In genomic region chr19:43983544-43983911, GRCh38 we compare ENCODE assay signal across 8 cellular contexts. TPM values are rescaled to one million over a fixed set of nuclear protein-coding genes. Genes with fewer than 3 reads are reported as not detected.
DNase-seq lines count a peak whose midpoint lies in the region; ATAC-seq and TF ChIP-seq lines count a peak whose summit lies in the region.

No MANE protein-coding gene starts in this region.

- intact Hi-C loops in MCF 10A (cut with micrococcal nuclease) = loop anchor here (10.0 kb wide), 1 partner anchor 49 kb away; the partner anchor contains the start of gene ZNF45

- BruUV-seq in MCF 10A (replicated peaks; lab: Mats Ljungman, UMichigan) = no TSS peak

- H3K4me3 Mint-ChIP-seq in MCF 10A (ENCODE audit: unreplicated experiment) = peak overlapping the region; percentile 96

- ATAC-seq in DND-41 (ENCODE audit: insufficient read depth, low read depth) = peak; percentile 24; the same call in 2 of the 3 replicates
- peak; percentile 22 for ATAC-seq in HG03097 (IDR thresholded peaks at IDR 0.05; ENCODE audit: low FRiP score, unreplicated experiment)
- no peak for ATAC-seq in GM21360 (IDR thresholded peaks at IDR 0.05; ENCODE audit: unreplicated experiment)
- ATAC-seq in GM19395 (IDR thresholded peaks at IDR 0.05; ENCODE audit: unreplicated experiment) = no peak

- peaks cover 38% of the 10 kb centered on the region for H3K79me2 ChIP-seq in DND-41 (ENCODE audit: insufficient read depth, low read length)

- H3K4me2 ChIP-seq in DND-41 (ENCODE audit: insufficient read depth, low read length) = peak overlapping the region; percentile 91

- H3K4me1 ChIP-seq in DND-41 (ENCODE audit: insufficient read depth, low read length) (peaks cover 24% of the 10 kb centered on the region), neuron (ENCODE audit: insufficient read depth, low read length) (peaks cover 4% of the 10 kb centered on the region)

- H3K9me3 Mint-ChIP-seq in MCF 10A (ENCODE audit: unreplicated experiment) = peaks cover 3% of the 10 kb centered on the region

- H3K27me3 Mint-ChIP-seq in MCF 10A (ENCODE audit: insufficient read depth, unreplicated experiment) = no peaks in the 10 kb centered on the region

- H4K20me1 ChIP-seq in DND-41 (ENCODE audit: insufficient read depth, low read length) = no peaks in the 10 kb centered on the region

- H3K27me3 ChIP-seq in DND-41 (ENCODE audit: insufficient read depth, low read length, poor library complexity) = no peaks in the 10 kb centered on the region
- H3K27me3 ChIP-seq in neuron (ENCODE audit: insufficient read depth, low read length) = no peaks in the 10 kb centered on the region

- POLR2A ChIA-PET in MCF 10A (lab: Yijun Ruan, JAX) = interaction anchor here (0.8 to 3.3 kb wide), 5 partner anchors 16 to 229 kb away, joined by 3 to 20 read pairs (median 4); partner anchors contain the start of genes ZNF221, ZNF227 and ZNF230

- H3K36me3 Mint-ChIP-seq in MCF 10A (ENCODE audit: insufficient read depth, unreplicated experiment) = peaks cover 9% of the 10 kb centered on the region

- H3K9me3 ChIP-seq in DND-41 (ENCODE audit: insufficient read depth, low read length, severe bottlenecking) = no peaks in the 10 kb centered on the region
- no peaks in the 10 kb centered on the region for H3K9me3 ChIP-seq in neuron (ENCODE audit: low read length)

- H3K4me1 Mint-ChIP-seq in MCF 10A (ENCODE audit: insufficient read depth, unreplicated experiment) = no peaks in the 10 kb centered on the region

- peak overlapping the region; percentile 81 for H2AFZ ChIP-seq in DND-41 (ENCODE audit: low read depth, low read length)
- peak overlapping the region; percentile 36 for H2AFZ ChIP-seq in neuron (ENCODE audit: low read depth, low read length)

- DNase-seq in DND-41 (no peak), MCF 10A (ENCODE audit: unreplicated experiment) (no peak), DMS153 treated with DMSO at 0.1 percent for 48 hours (lab: John Stamatoyannopoulos, UW; ENCODE audit: unreplicated experiment) (no peak), NCI-H82 treated with DMSO at 0.1 percent for 48 hours (lab: John Stamatoyannopoulos, UW; ENCODE audit: unreplicated experiment) (no peak)

- CTCF ChIA-PET in MCF 10A (lab: Yijun Ruan, JAX) = interaction anchor here (0.8 kb wide), 1 partner anchor 33 kb away, joined by 3 read pairs; the partner anchor contains the start of gene ZNF221

- TF ChIP-seq CTCF in DND-41 (IDR thresholded peaks at IDR 0.05; ENCODE audit: borderline replicate concordance, extremely low read depth, low read length, poor library complexity, severe bottlenecking) (no peak), MCF 10A (IDR thresholded peaks at IDR 0.05; ENCODE audit: unreplicated experiment) (no peak)

- H3K36me3 ChIP-seq in DND-41 (ENCODE audit: insufficient read depth, low read length) (peaks cover 3% of the 10 kb centered on the region; the same call in 1 of the 2 replicates), neuron (ENCODE audit: insufficient read depth, low read length) (no peaks in the 10 kb centered on the region)

- H3K27ac Mint-ChIP-seq in MCF 10A (ENCODE audit: low read depth, unreplicated experiment) = peak overlapping the region; percentile 82

- H3K4me3 ChIP-seq in DND-41 (ENCODE audit: low read depth in 1 of 2, low read length in 2 of 2) (peak overlapping the region; percentile 33 to 73; a peak in 3 of 4 replicates), neuron (ENCODE audit: low read length) (peak overlapping the region; percentile 80)

- peak overlapping the region; percentile 82 for H3K27ac ChIP-seq in DND-41 (ENCODE audit: low read length)

- peak overlapping the region; percentile 86 for H3K9ac ChIP-seq in DND-41 (ENCODE audit: low read depth, low read length)

RNA-seq across cellular contexts. Expression of gene ZNF155, which starts 0.5 kb away (rescaled TPM):
- 4.2 and 6.7 TPM in 2 replicates for total RNA-seq in MCF 10A (2022)

RNA-seq across cellular contexts. Expression of gene ZNF230, which starts 19.2 kb away (rescaled TPM):
- total RNA-seq in MCF 10A (2022) = 2.9 and 4.0 TPM in 2 replicates

RNA-seq across cellular contexts. Expression of gene ZNF221, which starts 32.5 kb away (rescaled TPM):
- total RNA-seq in MCF 10A (2022) = 1.2 and 1.8 TPM in 2 replicates

RNA-seq across cellular contexts. Expression of gene ZNF222, which starts 41.7 kb away (rescaled TPM):
- total RNA-seq in MCF 10A (2022) = 3.3 and 4.3 TPM in 2 replicates

RNA-seq across cellular contexts. Expression of gene ZNF45, which starts 48.4 kb away (rescaled TPM):
- total RNA-seq in MCF 10A (2022) = 8.1 and 9.9 TPM in 2 replicates

Comparison
In these comparisons a context has a peak if more than half of its experiments do, and no peak if none do; other contexts are left out.
1. ATAC-seq: peak in DND-41 (single experiment) and HG03097 (single experiment); none in GM21360 (single experiment) and GM19395 (single experiment).